13 cellular contexts compared by ENCODE assay signal in the genomic region with DNA sequence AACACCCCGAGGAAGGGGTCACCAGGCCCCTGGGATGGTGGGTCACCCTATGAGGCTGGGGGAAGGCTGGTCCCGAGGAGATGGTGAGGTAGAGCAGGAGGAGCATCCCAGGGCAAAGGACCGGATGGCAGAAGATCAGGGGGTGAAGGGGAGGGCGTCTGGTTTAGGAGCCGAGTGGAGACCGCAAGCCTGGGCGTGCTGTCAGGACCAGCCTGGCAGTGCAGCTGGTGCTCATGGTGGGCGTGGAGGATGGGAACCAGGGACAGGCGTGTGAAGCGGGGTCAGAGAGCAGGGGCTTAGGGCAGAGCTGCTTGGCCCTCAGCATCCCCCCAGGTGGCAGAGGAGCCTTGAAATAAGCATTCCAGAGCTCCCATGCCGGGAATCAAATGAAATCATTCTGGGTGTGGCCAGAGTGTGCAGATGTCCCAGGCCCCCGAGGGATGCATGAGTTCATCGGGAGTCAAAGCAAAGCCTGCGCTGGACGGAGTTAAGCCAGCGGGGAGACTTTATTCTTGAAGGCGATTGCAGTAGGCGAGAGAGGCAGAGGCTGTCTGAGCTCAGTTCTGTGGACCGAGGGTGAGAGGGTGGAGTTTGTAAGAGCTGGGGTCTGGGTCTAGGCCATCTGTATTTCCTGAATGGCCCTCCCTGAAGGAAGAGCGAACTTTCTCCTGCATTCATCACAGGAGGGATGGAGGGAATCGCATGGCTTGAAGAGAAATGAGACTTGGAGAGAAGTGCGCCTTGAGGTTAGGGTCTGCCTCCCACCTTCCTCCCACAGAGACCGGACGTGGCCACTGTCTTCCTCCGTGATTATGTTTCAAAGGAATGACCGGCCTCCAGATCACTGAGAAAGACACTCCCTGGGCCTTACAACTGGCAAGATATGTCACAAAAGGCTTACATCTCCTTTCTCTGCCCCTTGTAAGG. TPM values are rescaled to one million over a fixed set of nuclear protein-coding genes. Genes with fewer than 3 reads are reported as not detected.
A peak's percentile ranks its signal among the peaks of the same experiment; 100 is the strongest.
DNase-seq lines count a peak whose midpoint lies in the region; ATAC-seq, FAIRE-seq and TF ChIP-seq lines count a peak whose summit lies in the region.
"Had no signal": no experiment of that assay in that cellular context is flagged by ENCODE, and none has a peak within 500 bp of the region (broad histone marks: within the 10 kb centered on the region; RNA-seq: fewer than 3 reads in every experiment).

No MANE protein-coding gene starts in this region.

- dilution Hi-C loops in keratinocyte (cut with MboI; ENCODE audit: extremely low pct_ligation_motif_present, low sequenced_read_pairs) = no loop called here

- DNase-seq in GM23338 (ENCODE audit: low spot score) (no peak), keratinocyte (ENCODE audit: low read depth, low spot score) (no peak), cerebellum (ENCODE audit: low spot score) (no peak), spleen (no peak), DMS114 treated with DMSO at 0.1 percent for 48 hours (lab: John Stamatoyannopoulos, UW; ENCODE audit: unreplicated experiment) (no peak), GM19240 (ENCODE audit: insufficient read length, low spot score) (no peak)
- no peak for DNase-seq in stimulated activated effector memory CD8-positive, alpha-beta T cell treated with anti-CD3 and anti-CD28 coated beads, Interleukin-12 subunit alpha, Interleukin-12 subunit beta, amount 100 ng/mL, for 72 hours (ENCODE audit: low spot score in 2 of 2)
- DNase-seq: amniotic stem cell, lower lobe of right lung had no signal

- no peaks in the 10 kb centered on the region for H3K36me3 ChIP-seq in GM23338 (ENCODE audit: insufficient read depth)
- no peaks in the 10 kb centered on the region for H3K36me3 ChIP-seq in keratinocyte (ENCODE audit: control insufficient read depth in 2 of 2, extremely low read depth in 1 of 2, insufficient read depth in 2 of 2, low read length in 2 of 2)
- no peaks in the 10 kb centered on the region for H3K36me3 ChIP-seq in spleen
- H3K36me3 ChIP-seq: lower lobe of right lung had no signal

- H3K9me1 ChIP-seq in keratinocyte (ENCODE audit: control insufficient read depth, extremely low read depth, insufficient read depth, low read length) = no peaks in the 10 kb centered on the region

- H4K20me1 ChIP-seq in GM23338 (replicated peaks; ENCODE audit: insufficient read depth) (no peaks in the 10 kb centered on the region), keratinocyte (ENCODE audit: control insufficient read depth, extremely low read depth, insufficient read depth, low read length) (no peaks in the 10 kb centered on the region)

- no peak overlapping the region for H3K9ac ChIP-seq in keratinocyte (ENCODE audit: control insufficient read depth, extremely low read depth, insufficient read depth, low read length)

- no peaks in the 10 kb centered on the region for H3K79me2 ChIP-seq in GM23338 (replicated peaks; ENCODE audit: insufficient read depth)
- no peaks in the 10 kb centered on the region for H3K79me2 ChIP-seq in keratinocyte (ENCODE audit: control insufficient read depth, insufficient read depth, low read length)
- H3K79me2 ChIP-seq: hepatocyte had no signal

- H3K36me3 Mint-ChIP-seq in GM23338 (ENCODE audit: low read depth) = no peaks in the 10 kb centered on the region
- no peaks in the 10 kb centered on the region for H3K36me3 Mint-ChIP-seq in dendritic cell treated with granulocyte-macrophage colony-stimulating factor and Interleukin-4, amounts not matched to agents 40 ng/mL and 50 ng/mL, for 4 days (ENCODE audit: low read depth)
- H3K36me3 Mint-ChIP-seq in stimulated activated effector memory CD8-positive, alpha-beta T cell treated with anti-CD3 and anti-CD28 coated beads, Interleukin-12 subunit alpha, Interleukin-12 subunit beta, amount 100 ng/mL, for 72 hours = no peaks in the 10 kb centered on the region

- no peak for ATAC-seq in GM23338
- no peak for ATAC-seq in stimulated activated effector memory CD8-positive, alpha-beta T cell treated with anti-CD3 and anti-CD28 coated beads, Interleukin-12 subunit alpha, Interleukin-12 subunit beta, amount 100 ng/mL, for 72 hours
- ATAC-seq: lower lobe of right lung had no signal

- FAIRE-seq in keratinocyte (lab: Jason Lieb, UNC) = peak; percentile 88

- H3K9me2 ChIP-seq in GM23338 (ENCODE audit: insufficient read depth) = no peaks in the 10 kb centered on the region

- H3K4me3 ChIP-seq in GM23338 (no peak overlapping the region), keratinocyte (ENCODE audit: control insufficient read depth in 2 of 3, extremely low read depth in 1 of 3, insufficient read depth in 2 of 3, low read depth in 1 of 3, low read length in 3 of 3) (no peak overlapping the region), spleen (no peak overlapping the region)
- H3K4me3 ChIP-seq: hepatocyte, lower lobe of right lung had no signal

- peaks cover 7% of the 10 kb centered on the region for H3K27me3 Mint-ChIP-seq in GM23338 (ENCODE audit: insufficient read depth, low read depth, poor library complexity)
- peaks cover 17% of the 10 kb centered on the region for H3K27me3 Mint-ChIP-seq in dendritic cell treated with granulocyte-macrophage colony-stimulating factor and Interleukin-4, amounts not matched to agents 40 ng/mL and 50 ng/mL, for 4 days

- H3K4me1 Mint-ChIP-seq in GM23338 = peaks cover 66% of the 10 kb centered on the region
- peaks cover 43% of the 10 kb centered on the region for H3K4me1 Mint-ChIP-seq in dendritic cell treated with granulocyte-macrophage colony-stimulating factor and Interleukin-4, amounts not matched to agents 40 ng/mL and 50 ng/mL, for 4 days (ENCODE audit: low read depth)
- peaks cover 18% of the 10 kb centered on the region for H3K4me1 Mint-ChIP-seq in stimulated activated effector memory CD8-positive, alpha-beta T cell treated with anti-CD3 and anti-CD28 coated beads, Interleukin-12 subunit alpha, Interleukin-12 subunit beta, amount 100 ng/mL, for 72 hours

- H3F3A ChIP-seq in GM23338 (replicated peaks; ENCODE audit: low read depth) = no peaks in the 10 kb centered on the region

- no peaks in the 10 kb centered on the region for H3K9me3 ChIP-seq in keratinocyte (ENCODE audit: control insufficient read depth, low read depth, low read length)
- no peaks in the 10 kb centered on the region for H3K9me3 ChIP-seq in spleen
- H3K9me3 ChIP-seq: lower lobe of right lung had no signal

- H3K4me2 ChIP-seq in GM23338 (no peak overlapping the region), keratinocyte (ENCODE audit: control insufficient read depth, extremely low read depth, insufficient read depth, low read depth, low read length) (peak overlapping the region; percentile 46)
- H3K4me2 ChIP-seq: hepatocyte had no signal

- no peak for TF ChIP-seq POLR2A in spleen (IDR thresholded peaks at IDR 0.05)

- H3K27ac ChIP-seq in GM23338 (ENCODE audit: low read depth) = no peak overlapping the region
- no peak overlapping the region for H3K27ac ChIP-seq in keratinocyte (ENCODE audit: control insufficient read depth, insufficient read depth, low read length)
- no peak overlapping the region for H3K27ac ChIP-seq in spleen
- H3K27ac ChIP-seq: hepatocyte, HL-60, lower lobe of right lung had no signal

- no peak overlapping the region for H3K27ac Mint-ChIP-seq in GM23338
- H3K27ac Mint-ChIP-seq in dendritic cell treated with granulocyte-macrophage colony-stimulating factor and Interleukin-4, amounts not matched to agents 40 ng/mL and 50 ng/mL, for 4 days = peak overlapping the region; percentile 20
- peak overlapping the region; percentile 76 for H3K27ac Mint-ChIP-seq in stimulated activated effector memory CD8-positive, alpha-beta T cell treated with anti-CD3 and anti-CD28 coated beads, Interleukin-12 subunit alpha, Interleukin-12 subunit beta, amount 100 ng/mL, for 72 hours
- H3K27ac Mint-ChIP-seq: progenitor cell of endocrine pancreas had no signal

- 72 to 86% (median 80%) methylated on average over 26 of the region's 26 CpGs for WGBS in spleen, 5 donors

- H2AFZ ChIP-seq in GM23338 = peak overlapping the region; percentile 87; the same call in 1 of the 2 replicates
- H2AFZ ChIP-seq in keratinocyte (ENCODE audit: control insufficient read depth, low read length) = peak overlapping the region; percentile 45
- H2AFZ ChIP-seq: hepatocyte had no signal

- H3K4me1 ChIP-seq in GM23338 (ENCODE audit: insufficient read depth) (peaks cover 25% of the 10 kb centered on the region), keratinocyte (ENCODE audit: control insufficient read depth, extremely low read depth, insufficient read depth, low read length) (peaks cover 27% of the 10 kb centered on the region), spleen (peaks cover 0 to 4% (median 2%) of the 10 kb centered on the region in 6 donors)
- H3K4me1 ChIP-seq: lower lobe of right lung had no signal

- no peak overlapping the region for H3K4me3 Mint-ChIP-seq in GM23338
- no peak overlapping the region for H3K4me3 Mint-ChIP-seq in dendritic cell treated with granulocyte-macrophage colony-stimulating factor and Interleukin-4, amounts not matched to agents 40 ng/mL and 50 ng/mL, for 4 days
- H3K4me3 Mint-ChIP-seq in stimulated activated effector memory CD8-positive, alpha-beta T cell treated with anti-CD3 and anti-CD28 coated beads, Interleukin-12 subunit alpha, Interleukin-12 subunit beta, amount 100 ng/mL, for 72 hours = no peak overlapping the region

- H3K27me3 ChIP-seq in GM23338 (ENCODE audit: insufficient read depth) (no peaks in the 10 kb centered on the region), keratinocyte (ENCODE audit: control insufficient read depth, extremely low read depth, insufficient read depth, low read length) (no peaks in the 10 kb centered on the region), spleen (replicated peaks in 1 of 7) (peaks cover 0 to 30% (median 0%) of the 10 kb centered on the region in 7 donors)
- H3K27me3 ChIP-seq: hepatocyte had no signal

- TF ChIP-seq CTCF in GM23338 (conservative IDR thresholded peaks at IDR 0.05; ENCODE audit: low read depth in 2 of 2) = no peak
- no peak for TF ChIP-seq CTCF in keratinocyte (optimal IDR thresholded peaks at IDR 0.05 in 1 of 3, IDR thresholded peaks at IDR 0.05 in 1 of 3, conservative IDR thresholded peaks at IDR 0.05 in 1 of 3; ENCODE audit: extremely low read depth in 1 of 3, insufficient read depth in 2 of 3, low read length in 3 of 3)
- TF ChIP-seq CTCF in spleen (IDR thresholded peaks at IDR 0.05 in 8 of 11, conservative IDR thresholded peaks at IDR 0.05 in 3 of 11) = no peak

- intact Hi-C loops in dendritic cell treated with granulocyte-macrophage colony-stimulating factor and Interleukin-4, amounts not matched to agents 40 ng/mL and 50 ng/mL, for 4 days (cut with micrococcal nuclease) = no loop called here
- intact Hi-C loops in spleen (cut with DNase I; ENCODE audit: low total_unique reads) = no loop called here

- H3K9me3 Mint-ChIP-seq in GM23338 = no peaks in the 10 kb centered on the region
- no peaks in the 10 kb centered on the region for H3K9me3 Mint-ChIP-seq in dendritic cell treated with granulocyte-macrophage colony-stimulating factor and Interleukin-4, amounts not matched to agents 40 ng/mL and 50 ng/mL, for 4 days
- H3K9me3 Mint-ChIP-seq in stimulated activated effector memory CD8-positive, alpha-beta T cell treated with anti-CD3 and anti-CD28 coated beads, Interleukin-12 subunit alpha, Interleukin-12 subunit beta, amount 100 ng/mL, for 72 hours = no peaks in the 10 kb centered on the region

RNA-seq across cellular contexts. Expression of a gene that starts 33.2 kb away (rescaled TPM):
- total RNA-seq in GM23338 (2014; rRNA removed; shearing (Covaris generic)) = 20.7 and 22.9 TPM in 2 replicates
- polyA plus RNA-seq in GM23338 (2016; fragmentation: Nextera tagmentation; extraction: Ambion mirVana) (14.6 and 18.4 TPM in 2 replicates), keratinocyte (30.7 to 38.7 TPM (median 35.6 TPM) in 3 replicates), spleen (10 to 100 TPM; 11.1 to 16.4 (median 11.2) TPM)
- 38.5 TPM for polyA plus RNA-seq in keratinocyte (2011; ENCODE audit: low read depth)
- polyA plus RNA-seq in keratinocyte (2011; cell fraction: cytosol; rRNA removed) = 30.1 and 40.6 TPM in 2 replicates
- polyA plus RNA-seq in keratinocyte (2011; cell fraction: nucleus; rRNA removed) = 39.0 and 41.5 TPM in 2 replicates
- polyA plus RNA-seq in keratinocyte (2012; ENCODE audit: low replicate concordance) = 25.6 and 33.7 TPM in 2 replicates
- polyA minus RNA-seq in keratinocyte = 49.5 to 66.1 TPM (median 52.8 TPM) in 3 replicates
- 49.3 TPM for polyA minus RNA-seq in keratinocyte (2011; cell fraction: cytosol; rRNA and poly(A)+ RNA removed)
- 33.8 and 64.1 TPM in 2 replicates for polyA minus RNA-seq in keratinocyte (2011; cell fraction: nucleus; rRNA and poly(A)+ RNA removed)
- total RNA-seq in cerebellum (22.5 TPM), spleen (10 to 100 TPM; 62.5 to 96.0 (median 79.4) TPM)
